ENCODE assay signal across 29 cellular contexts in genomic region chrX:24005867-24006266, GRCh38.
"Had no signal": no experiment of that assay in that cellular context is flagged by ENCODE, and none has a peak within 500 bp of the region (broad histone marks: within the 10 kb centered on the region; RNA-seq: fewer than 3 reads in every experiment).

No MANE protein-coding gene starts in this region.

- H3K27ac ChIP-seq: adrenal gland, colonic mucosa, Peyer's patch, RWPE1, SJCRH30 had no signal

- H3K36me3 ChIP-seq: colonic mucosa, Peyer's patch had no signal

- H3K4me3 ChIP-seq: adrenal gland, colonic mucosa, Peyer's patch, SJCRH30 had no signal

- H3K4me2 ChIP-seq: SK-N-SH had no signal

- DNase-seq: activated B cell treated with CpG ODN at 0.5 μM for 24 hours; activated CD4-positive, alpha-beta T cell treated with anti-CD3 and anti-CD28 coated beads for 1 hour; activated CD4-positive, alpha-beta T cell treated with anti-CD3 and anti-CD28 coated beads, Interleukin-2, amount 10 ng/mL, durations not matched to agents 24 days and 14 days; activated CD4-positive, alpha-beta T cell treated with anti-CD3 and anti-CD28 coated beads, Interleukin-2, amount 50 U/mL, for 48 hours; activated naive CD4-positive, alpha-beta T cell treated with anti-CD3 and anti-CD28 coated beads, Interleukin-2, amount 50 U/mL, for 16 hours; activated naive CD8-positive, alpha-beta T cell treated with anti-CD3 and anti-CD28 coated beads, Interleukin-2, amount 10 ng/mL, durations not matched to agents 7 days and 5 days; activated T-cell treated with anti-CD3 and anti-CD28 coated beads for 4 hours; activated T-cell treated with anti-CD3 and anti-CD28 coated beads, Interleukin-2, amount 50 U/mL, for 48 hours; adrenal gland; anterior cingulate cortex; caudate nucleus; colonic mucosa; MV-4-11; NCI-H1092 treated with DMSO at 0.1 percent for 48 hours; NCI-H1417 treated with DMSO at 0.1 percent for 48 hours; NCI-H1694; NCI-H2029; NCI-H2107; NCI-H2171 treated with DMSO at 0.1 percent for 48 hours; NCI-H226; NCI-H526; NCI-H774; OCI-M1; Peyer's patch; Right ventricle myocardium superior; SJCRH30; SK-N-SH; T-helper 1 cell had no signal

- H3K27me3 ChIP-seq: adrenal gland, Peyer's patch, SJCRH30 had no signal

- H3K4me1 ChIP-seq: colonic mucosa, Peyer's patch, SJCRH30 had no signal

- H3K9ac ChIP-seq: SK-N-SH had no signal

- H3K9me3 ChIP-seq: adrenal gland, colonic mucosa, Peyer's patch, SJCRH30, SK-N-SH had no signal
